In the genomic region with DNA sequence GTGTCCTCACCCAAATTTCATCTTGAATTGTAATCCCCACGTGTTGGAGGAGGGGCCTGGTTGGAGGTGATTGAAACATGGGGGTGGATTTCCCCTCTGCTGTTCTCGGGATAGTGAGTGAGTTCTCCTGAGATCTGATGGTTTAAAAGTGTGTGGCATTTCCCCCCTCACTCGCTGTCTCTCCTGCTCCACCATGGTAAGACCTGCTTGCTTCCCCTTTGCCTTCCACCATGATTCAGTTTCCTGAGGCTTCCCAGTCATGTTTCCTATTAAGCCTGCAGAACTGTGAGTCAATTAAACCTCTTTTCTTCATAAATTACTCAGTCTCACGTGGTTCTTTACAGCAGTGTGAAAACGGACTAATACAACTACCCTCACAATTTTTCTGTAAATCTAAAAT, we compare ENCODE assay signal across 20 cellular contexts. TPM values are rescaled to one million over a fixed set of nuclear protein-coding genes. Genes with fewer than 3 reads are reported as not detected.
A peak's percentile ranks its signal among the peaks of the same experiment; 100 is the strongest.
DNase-seq lines count a peak whose midpoint lies in the region; ATAC-seq lines count a peak whose summit lies in the region.
"Had no signal": no experiment of that assay in that cellular context is flagged by ENCODE, and none has a peak within 500 bp of the region (broad histone marks: within the 10 kb centered on the region; RNA-seq: fewer than 3 reads in every experiment).

No MANE protein-coding gene starts in this region.

- H3K79me1 ChIP-seq in mesendoderm (ENCODE audit: low read length), result no peaks in the 10 kb centered on the region

- H3K27me3 Mint-ChIP-seq in activated CD4-positive, alpha-beta memory T cell treated with anti-CD3 and anti-CD28 coated beads for 36 hours, result peaks cover 2% of the 10 kb centered on the region
- peaks cover 9% of the 10 kb centered on the region for H3K27me3 Mint-ChIP-seq in activated CD4-positive, alpha-beta memory T cell treated with anti-CD3 and anti-CD28 coated beads, Interleukin-2, amount 10 ng/mL, durations not matched to agents 7 days and 5 days
- H3K27me3 Mint-ChIP-seq: CD4-positive, alpha-beta T cell had no signal

- no peaks in the 10 kb centered on the region for H3K9me3 Mint-ChIP-seq in activated CD4-positive, alpha-beta memory T cell treated with anti-CD3 and anti-CD28 coated beads for 36 hours
- H3K9me3 Mint-ChIP-seq in activated CD4-positive, alpha-beta memory T cell treated with anti-CD3 and anti-CD28 coated beads, Interleukin-2, amount 10 ng/mL, durations not matched to agents 7 days and 5 days, result no peaks in the 10 kb centered on the region
- H3K9me3 Mint-ChIP-seq: CD4-positive, alpha-beta T cell; GM23338 had no signal

- no peak overlapping the region for H3K27ac ChIP-seq in mesendoderm (ENCODE audit: low read depth, low read length)
- H3K27ac ChIP-seq: RWPE1 had no signal

- H3K4me3 Mint-ChIP-seq in activated CD4-positive, alpha-beta memory T cell treated with anti-CD3 and anti-CD28 coated beads for 36 hours, result no peak overlapping the region
- no peak overlapping the region for H3K4me3 Mint-ChIP-seq in activated CD4-positive, alpha-beta memory T cell treated with anti-CD3 and anti-CD28 coated beads, Interleukin-2, amount 10 ng/mL, durations not matched to agents 7 days and 5 days
- H3K4me3 Mint-ChIP-seq: CD4-positive, alpha-beta T cell; GM23338 had no signal

- H2BK120ac ChIP-seq in mesendoderm (ENCODE audit: low read depth, low read length), result no peak overlapping the region

- peak; percentile 24 for DNase-seq in activated CD4-positive, alpha-beta memory T cell treated with anti-CD3 and anti-CD28 coated beads for 36 hours
- DNase-seq in activated CD4-positive, alpha-beta memory T cell treated with anti-CD3 and anti-CD28 coated beads, Interleukin-2, amount 10 ng/mL, durations not matched to agents 7 days and 5 days, result no peak
- DNase-seq in stimulated activated CD4-positive, alpha-beta T cell treated with anti-CD3 and anti-CD28 coated beads, Interleukin-4, amount 100 ng/mL, for 24 hours, result peak; percentile 16
- DNase-seq in stimulated activated CD4-positive, alpha-beta T cell treated with anti-CD3 and anti-CD28 coated beads, Interleukin-2, amount 100 ng/mL, for 48 hours, result no peak
- DNase-seq in dermis blood vessel endothelial cell, result peak; percentile 62
- DNase-seq in mesendoderm, result no peak
- DNase-seq: BE2C; Caco-2; CD4-positive, alpha-beta T cell; HCEC 1CT; MM.1S; NCI-H1092; NCI-H1436 treated with DMSO at 0.1 percent for 48 hours; NCI-H2029; NCI-H345; NCI-H524 treated with DMSO at 0.1 percent for 48 hours; PC-3 had no signal

- H3K23ac ChIP-seq in mesendoderm (ENCODE audit: low read length), result no peak overlapping the region

- intact Hi-C loops in activated CD4-positive, alpha-beta memory T cell treated with anti-CD3 and anti-CD28 coated beads for 36 hours (cut with micrococcal nuclease), result no loop called here

- H3K27me3 ChIP-seq in mesendoderm (ENCODE audit: insufficient read depth, low read length, poor library complexity), result no peaks in the 10 kb centered on the region
- H3K27me3 ChIP-seq: BE2C had no signal

- no peak overlapping the region for H2BK15ac ChIP-seq in mesendoderm (replicated peaks; ENCODE audit: low read depth)

- no peak overlapping the region for H3K56ac ChIP-seq in mesendoderm (ENCODE audit: low read length)

- no peaks in the 10 kb centered on the region for H3K4me1 ChIP-seq in mesendoderm (ENCODE audit: control insufficient read depth, low read depth, low read length)
- H3K4me1 ChIP-seq: BE2C, Caco-2 had no signal

- H3K18ac ChIP-seq in mesendoderm (ENCODE audit: low read length), result no peak overlapping the region

- ATAC-seq in GM19023 (IDR thresholded peaks at IDR 0.05; ENCODE audit: unreplicated experiment), result no peak
- ATAC-seq: GM23338, PC-3 had no signal

- no peaks in the 10 kb centered on the region for H3K36me3 Mint-ChIP-seq in activated CD4-positive, alpha-beta memory T cell treated with anti-CD3 and anti-CD28 coated beads for 36 hours
- no peaks in the 10 kb centered on the region for H3K36me3 Mint-ChIP-seq in activated CD4-positive, alpha-beta memory T cell treated with anti-CD3 and anti-CD28 coated beads, Interleukin-2, amount 10 ng/mL, durations not matched to agents 7 days and 5 days (ENCODE audit: low read depth)

- H3K4me1 Mint-ChIP-seq in activated CD4-positive, alpha-beta memory T cell treated with anti-CD3 and anti-CD28 coated beads for 36 hours (ENCODE audit: low read depth), result peaks cover 11% of the 10 kb centered on the region
- peaks cover 5% of the 10 kb centered on the region for H3K4me1 Mint-ChIP-seq in activated CD4-positive, alpha-beta memory T cell treated with anti-CD3 and anti-CD28 coated beads, Interleukin-2, amount 10 ng/mL, durations not matched to agents 7 days and 5 days

- no peak overlapping the region for H3K27ac Mint-ChIP-seq in activated CD4-positive, alpha-beta memory T cell treated with anti-CD3 and anti-CD28 coated beads for 36 hours
- H3K27ac Mint-ChIP-seq in activated CD4-positive, alpha-beta memory T cell treated with anti-CD3 and anti-CD28 coated beads, Interleukin-2, amount 10 ng/mL, durations not matched to agents 7 days and 5 days, result no peak overlapping the region
- H3K27ac Mint-ChIP-seq: CD4-positive, alpha-beta T cell; GM23338 had no signal

- CTCF ChIA-PET in activated CD4-positive, alpha-beta memory T cell treated with anti-CD3 and anti-CD28 coated beads for 36 hours (lab: Charles Lee), result no interaction called here
- CTCF ChIA-PET in activated CD4-positive, alpha-beta memory T cell treated with anti-CD3 and anti-CD28 coated beads, Interleukin-2, amount 10 ng/mL, durations not matched to agents 7 days and 5 days (lab: Charles Lee), result no interaction called here

- no peak overlapping the region for H3K4ac ChIP-seq in mesendoderm (ENCODE audit: low read depth, low read length)

- no peak overlapping the region for H2AK5ac ChIP-seq in mesendoderm (ENCODE audit: low read length)

- H3K9ac ChIP-seq in mesendoderm (ENCODE audit: low read length), result no peak overlapping the region

- no peaks in the 10 kb centered on the region for H3K36me3 ChIP-seq in mesendoderm (ENCODE audit: control insufficient read depth, insufficient read depth, low read length)
- H3K36me3 ChIP-seq: BE2C had no signal

- no CpG with 5 or more reads among the region's 5 CpGs for WGBS in mesendoderm (ENCODE audit: extremely low coverage, insufficient coverage, low lambda C conversion rate)

- POLR2A ChIA-PET in activated CD4-positive, alpha-beta memory T cell treated with anti-CD3 and anti-CD28 coated beads for 36 hours (lab: Charles Lee), result no interaction called here
- POLR2A ChIA-PET in activated CD4-positive, alpha-beta memory T cell treated with anti-CD3 and anti-CD28 coated beads, Interleukin-2, amount 10 ng/mL, durations not matched to agents 7 days and 5 days (lab: Charles Lee), result no interaction called here

- H4K8ac ChIP-seq in mesendoderm (ENCODE audit: low read depth, low read length), result no peak overlapping the region

- no peaks in the 10 kb centered on the region for H3K79me2 ChIP-seq in mesendoderm (ENCODE audit: control insufficient read depth, insufficient read depth, low read length)

- H4K5ac ChIP-seq in mesendoderm (ENCODE audit: low read length), result no peak overlapping the region

- H3K4me2 ChIP-seq in mesendoderm (ENCODE audit: low read length), result no peak overlapping the region
- H3K4me2 ChIP-seq: GM23338 had no signal

- no peak overlapping the region for H3K4me3 ChIP-seq in mesendoderm (ENCODE audit: low read length)
- H3K4me3 ChIP-seq: GM23338 had no signal

- H2BK5ac ChIP-seq in mesendoderm (ENCODE audit: low read length), result no peak overlapping the region

RNA-seq across cellular contexts. Expression of a gene that starts 26.8 kb away (rescaled TPM):
- total RNA-seq in activated CD4-positive, alpha-beta memory T cell treated with anti-CD3 and anti-CD28 coated beads for 36 hours, result 10 to 100 TPM in 1 of 2 experiments, 1 to 10 TPM in 1; 7.6 to 10.8 TPM
- 1 to 10 TPM; 5.4 to 5.9 TPM for total RNA-seq in activated CD4-positive, alpha-beta memory T cell treated with anti-CD3 and anti-CD28 coated beads, Interleukin-2, amount 10 ng/mL, durations not matched to agents 7 days and 5 days
- 0.17 and 0.33 TPM in 2 replicates for total RNA-seq in dermis blood vessel endothelial cell
- polyA plus RNA-seq in mesendoderm (2013, experiment 1 of 2), result 6.2 TPM
- polyA plus RNA-seq in mesendoderm (2013, experiment 2 of 2), result 8.5 TPM

Comparison
In these comparisons a context has a peak if more than half of its experiments do, and no peak if none do; other contexts are left out.
1. DNase-seq: peak in activated CD4-positive, alpha-beta memory T cell treated with anti-CD3 and anti-CD28 coated beads for 36 hours (single experiment), stimulated activated CD4-positive, alpha-beta T cell treated with anti-CD3 and anti-CD28 coated beads, Interleukin-4, amount 100 ng/mL, for 24 hours (single experiment) and dermis blood vessel endothelial cell (single experiment); none in activated CD4-positive, alpha-beta memory T cell treated with anti-CD3 and anti-CD28 coated beads, Interleukin-2, amount 10 ng/mL, durations not matched to agents 7 days and 5 days (single experiment), stimulated activated CD4-positive, alpha-beta T cell treated with anti-CD3 and anti-CD28 coated beads, Interleukin-2, amount 100 ng/mL, for 48 hours (0 of 2) and mesendoderm (single experiment).